ENCODE assay signal across 14 cellular contexts in the genomic region with DNA sequence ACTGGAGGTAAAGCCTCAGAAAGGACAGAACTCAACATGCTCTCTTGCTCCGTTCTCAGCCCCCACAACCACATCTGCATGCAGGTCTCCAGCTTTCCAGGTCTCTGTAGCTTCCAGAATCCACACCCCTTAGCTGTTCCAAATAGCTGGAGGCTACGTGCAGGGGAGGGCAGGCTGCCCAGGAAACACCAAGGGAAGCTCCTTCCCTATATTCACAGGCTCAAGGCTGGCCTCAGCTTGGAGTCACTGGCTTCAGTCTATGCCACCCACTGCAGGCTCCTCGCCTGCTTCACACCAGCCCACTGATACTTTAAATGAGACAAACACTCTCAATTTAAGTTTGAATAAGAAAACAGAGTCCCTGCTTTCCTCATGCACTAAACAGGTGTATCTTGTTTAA.
DNase-seq lines count a peak whose midpoint lies in the region; ATAC-seq, FAIRE-seq and TF ChIP-seq lines count a peak whose summit lies in the region.
"Had no signal": no experiment of that assay in that cellular context is flagged by ENCODE, and none has a peak within 500 bp of the region (broad histone marks: within the 10 kb centered on the region; RNA-seq: fewer than 3 reads in every experiment).

No MANE protein-coding gene starts in this region.

- no peaks in the 10 kb centered on the region for H3K4me1 ChIP-seq in IMR-90 (ENCODE audit: control insufficient read depth, insufficient read depth, low read length)
- peaks cover 3 to 13% of the 10 kb centered on the region in 2 donors for H3K4me1 ChIP-seq in neuronal stem cell (ENCODE audit: control insufficient read depth in 2 of 2, insufficient read depth in 1 of 2, low read depth in 1 of 2, low read length in 2 of 2)

- DNase-seq in IMR-90 (no peak), NCI-H1105 (lab: John Stamatoyannopoulos, UW) (peak; percentile 23), bronchial epithelial cell (ENCODE audit: low read depth) (peak; percentile 16), neuronal stem cell (ENCODE audit: low spot score) (no peak), NCI-H526 treated with DMSO at 0.1 percent for 48 hours (lab: John Stamatoyannopoulos, UW) (no peak), COR-L47 (lab: John Stamatoyannopoulos, UW) (no peak), NAMALWA (ENCODE audit: low spot score) (no peak)
- DNase-seq: HCEC 1CT, NCI-H1436 treated with DMSO at 0.1 percent for 48 hours, NCI-H2081, NCI-H526, RPMI8226, SW 1271 had no signal

- BruUV-seq in IMR-90 (replicated peaks; lab: Mats Ljungman, UMichigan), result no TSS peak

- H3K18ac ChIP-seq in IMR-90 (ENCODE audit: low read depth, low read length), result no peak overlapping the region
- no peak overlapping the region for H3K18ac ChIP-seq in neuronal stem cell (ENCODE audit: low read length)

- no CpG with 5 or more reads among the region's 3 CpGs for WGBS in IMR-90 (ENCODE audit: extremely low coverage in 2 of 2, insufficient read length in 1 of 2), 2 experiments
- WGBS in neuronal stem cell (ENCODE audit: extremely low coverage in 2 of 2, insufficient read length in 2 of 2, insufficient replicate concordance in 1 of 2), 2 donors, result no CpG with 5 or more reads among the region's 3 CpGs

- CTCF ChIA-PET in IMR-90 (lab: Yijun Ruan, JAX), result no interaction called here

- dilution Hi-C loops in IMR-90 (cut with HindIII; ENCODE audit: low sequenced_read_pairs, unreplicated experiment), result no loop called here

- TF ChIP-seq POLR2A in IMR-90 (IDR thresholded peaks at IDR 0.05; ENCODE audit: low read depth, low read length), result no peak

- H3K9me3 ChIP-seq in IMR-90 (ENCODE audit: control insufficient read depth, insufficient read depth, low read length) (no peaks in the 10 kb centered on the region), neuronal stem cell (replicated peaks in 1 of 2; ENCODE audit: control insufficient read depth in 2 of 2, insufficient read depth in 1 of 2, low read depth in 1 of 2, low read length in 2 of 2) (peaks cover 0 to 2% of the 10 kb centered on the region in 2 donors)
- H3K9me3 ChIP-seq: Caco-2 had no signal

- no peak overlapping the region for H2BK15ac ChIP-seq in IMR-90 (ENCODE audit: low read depth, low read length)
- no peak overlapping the region for H2BK15ac ChIP-seq in neuronal stem cell (ENCODE audit: low read length)

- H3K36me3 ChIP-seq in IMR-90 (ENCODE audit: control insufficient read depth, insufficient read depth, low read length) (no peaks in the 10 kb centered on the region), bronchial epithelial cell (ENCODE audit: control insufficient read depth, insufficient read depth, low read length) (no peaks in the 10 kb centered on the region), neuronal stem cell (replicated peaks in 1 of 2; ENCODE audit: control insufficient read depth in 2 of 2, insufficient read depth in 2 of 2, low read length in 2 of 2) (no peaks in the 10 kb centered on the region)

- TF ChIP-seq CTCF in IMR-90 (conservative IDR thresholded peaks at IDR 0.05; ENCODE audit: low read depth, low read length) (no peak), bronchial epithelial cell (IDR thresholded peaks at IDR 0.05; ENCODE audit: insufficient read depth, low read length, severe bottlenecking) (no peak)

- peak overlapping the region; percentile 9 for H2AK9ac ChIP-seq in IMR-90 (replicated peaks; ENCODE audit: low read depth, low read length, poor library complexity)

- H3K27ac ChIP-seq in IMR-90 (ENCODE audit: insufficient read depth, low read length) (no peak overlapping the region), neuronal stem cell (replicated peaks; ENCODE audit: low read length) (no peak overlapping the region)

- no peak overlapping the region for H4K91ac ChIP-seq in IMR-90 (ENCODE audit: insufficient read depth, low read depth, low read length)
- H4K91ac ChIP-seq in neuronal stem cell (ENCODE audit: low read depth, low read length, poor library complexity), result no peak overlapping the region

- H2BK120ac ChIP-seq in IMR-90 (ENCODE audit: low read depth, low read length) (no peak overlapping the region), neuronal stem cell (ENCODE audit: low read depth, low read length) (no peak overlapping the region)

- no peaks in the 10 kb centered on the region for H3K79me1 ChIP-seq in IMR-90 (ENCODE audit: low read depth in 1 of 2, low read length in 2 of 2)
- no peaks in the 10 kb centered on the region for H3K79me1 ChIP-seq in neuronal stem cell (ENCODE audit: low read depth, low read length)

- intact Hi-C loops in IMR-90 (cut with micrococcal nuclease), result no loop called here

- H3K56ac ChIP-seq in IMR-90 (ENCODE audit: extremely low read depth, insufficient read depth, low read length), result no peak overlapping the region

- in situ Hi-C loops in IMR-90 (cut with MboI; ENCODE audit: low sequenced_read_pairs), result no loop called here

- peaks cover 36% of the 10 kb centered on the region for H3K27me3 ChIP-seq in IMR-90 (ENCODE audit: control insufficient read depth, insufficient read depth, low read length)
- peaks cover 22% of the 10 kb centered on the region for H3K27me3 ChIP-seq in bronchial epithelial cell (ENCODE audit: control insufficient read depth, insufficient read depth, low read length)
- peaks cover 18 to 75% (median 49%) of the 10 kb centered on the region in 3 experiments for H3K27me3 ChIP-seq in neuronal stem cell (ENCODE audit: control insufficient read depth in 3 of 3, insufficient read depth in 3 of 3, low read depth in 1 of 3, low read length in 3 of 3)

- H3K23ac ChIP-seq in IMR-90 (ENCODE audit: low read depth, low read length) (no peak overlapping the region), neuronal stem cell (ENCODE audit: low read depth, low read length, poor library complexity) (peak overlapping the region; percentile 20)

- H4K5ac ChIP-seq in IMR-90 (ENCODE audit: low read depth, low read length), result no peak overlapping the region

- H3K4ac ChIP-seq in IMR-90 (ENCODE audit: low read depth, low read length) (no peak overlapping the region), neuronal stem cell (ENCODE audit: low read length) (no peak overlapping the region)

- H3K9me1 ChIP-seq in IMR-90 (ENCODE audit: insufficient read depth, low read length), result no peaks in the 10 kb centered on the region

- H4K20me1 ChIP-seq in IMR-90 (ENCODE audit: insufficient read depth, low read length), result no peaks in the 10 kb centered on the region

- no peak overlapping the region for H2BK20ac ChIP-seq in IMR-90 (ENCODE audit: low read depth, low read length)

- H2AFZ ChIP-seq in IMR-90 (replicated peaks; ENCODE audit: low read length, poor library complexity), result no peak overlapping the region
- no peak overlapping the region for H2AFZ ChIP-seq in neuronal stem cell (ENCODE audit: low read length)

- H3K4me3 ChIP-seq in IMR-90 (ENCODE audit: insufficient read depth, low read depth, low read length) (no peak overlapping the region), bronchial epithelial cell (ENCODE audit: low read depth, low read length) (no peak overlapping the region), neuronal stem cell (ENCODE audit: low read length in 2 of 2) (no peak overlapping the region)

- no peak for TF ChIP-seq RAD21 in IMR-90 (IDR thresholded peaks at IDR 0.05; ENCODE audit: low read length)

- POLR2A ChIA-PET in IMR-90 (lab: Charles Lee; ENCODE audit: unreplicated experiment), result no interaction called here

- no peak overlapping the region for H2BK12ac ChIP-seq in neuronal stem cell (ENCODE audit: low read length)

- no peak overlapping the region for H3K4me2 ChIP-seq in IMR-90 (ENCODE audit: low read depth, low read length)
- H3K4me2 ChIP-seq in neuronal stem cell (ENCODE audit: insufficient read depth, low read length, poor library complexity, severe bottlenecking), result no peak overlapping the region

- no peak for FAIRE-seq in bronchial epithelial cell (lab: Jason Lieb, UNC)

- H2AK5ac ChIP-seq in IMR-90 (ENCODE audit: low read depth, low read length) (no peak overlapping the region), neuronal stem cell (ENCODE audit: low read depth, low read length) (no peak overlapping the region)

- H2BK5ac ChIP-seq in IMR-90 (ENCODE audit: low read depth, low read length, poor library complexity, severe bottlenecking), result no peak overlapping the region
- no peak overlapping the region for H2BK5ac ChIP-seq in neuronal stem cell (ENCODE audit: low read length)

- H3K9ac ChIP-seq in IMR-90 (ENCODE audit: low read depth, low read length) (no peak overlapping the region), neuronal stem cell (ENCODE audit: low read depth, low read length, poor library complexity) (no peak overlapping the region)

- H4K8ac ChIP-seq in IMR-90 (ENCODE audit: low read depth in 2 of 2, low read length in 2 of 2) (no peak overlapping the region), neuronal stem cell (ENCODE audit: low read depth, low read length) (no peak overlapping the region)

- no peak for ATAC-seq in IMR-90 (ENCODE audit: low read depth)

- no peak overlapping the region for H3K14ac ChIP-seq in IMR-90 (replicated peaks; ENCODE audit: low read depth, low read length)
- H3K14ac ChIP-seq in neuronal stem cell (ENCODE audit: low read length), result peak overlapping the region; percentile 38

TF ChIP-seq in IMR-90, 13 proteins besides CTCF, POLR2A, EP300 and RAD21 (continues in another document):
- TF ChIP-seq CHD1 (IDR thresholded peaks at IDR 0.05; ENCODE audit: low read depth, low read length) (no peak), CEBPB (IDR thresholded peaks at IDR 0.05; ENCODE audit: low read depth, low read length) (no peak), MAFK (IDR thresholded peaks at IDR 0.05; ENCODE audit: low read depth, low read length) (no peak), MAZ (IDR thresholded peaks at IDR 0.05; ENCODE audit: borderline replicate concordance, low read depth, low read length) (no peak), RFX5 (IDR thresholded peaks at IDR 0.05; ENCODE audit: low read depth, low read length) (no peak), USF2 (IDR thresholded peaks at IDR 0.05; ENCODE audit: low read depth, low read length) (no peak), NFE2L2 (IDR thresholded peaks at IDR 0.05; ENCODE audit: low read depth, low read length) (no peak), SMC3 (IDR thresholded peaks at IDR 0.05; ENCODE audit: low read depth, low read length) (no peak), RCOR1 (IDR thresholded peaks at IDR 0.05; ENCODE audit: insufficient replicate concordance, low read length) (no peak)

Comparison
In these comparisons a context has a peak if more than half of its experiments do, and no peak if none do; other contexts are left out.
1. DNase-seq: peak in NCI-H1105 (single experiment) and bronchial epithelial cell (single experiment); none in IMR-90 (single experiment), neuronal stem cell (single experiment), NCI-H526 treated with DMSO at 0.1 percent for 48 hours (single experiment), COR-L47 (single experiment) and NAMALWA (single experiment).